ENCODE assay signal across 24 cellular contexts in genomic region chr18:46506974-46507373, GRCh38.
DNase-seq lines count a peak whose midpoint lies in the region; ATAC-seq, FAIRE-seq and TF ChIP-seq lines count a peak whose summit lies in the region.
"Had no signal": no experiment of that assay in that cellular context is flagged by ENCODE, and none has a peak within 500 bp of the region (broad histone marks: within the 10 kb centered on the region; RNA-seq: fewer than 3 reads in every experiment).

No MANE protein-coding gene starts in this region.

- H3K27ac Mint-ChIP-seq in activated CD8-positive, alpha-beta memory T cell treated with anti-CD3 and anti-CD28 coated beads, Interleukin-2, amount 10 ng/mL, durations not matched to agents 7 days and 5 days: no peak overlapping the region
- H3K27ac Mint-ChIP-seq in chondrocyte (ENCODE audit: unreplicated experiment): peak overlapping the region; percentile 49
- no peak overlapping the region for H3K27ac Mint-ChIP-seq in naive thymus-derived CD4-positive, alpha-beta T cell
- H3K27ac Mint-ChIP-seq: CD14-positive monocyte; CD4-positive, alpha-beta T cell; CD8-positive, alpha-beta memory T cell; GM23338; HFFc6 had no signal

- H3K27ac ChIP-seq in naive thymus-derived CD4-positive, alpha-beta T cell (ENCODE audit: low read depth, low read length): no peak overlapping the region
- no peak overlapping the region for H3K27ac ChIP-seq in small intestine (ENCODE audit: low read depth in 1 of 2, low read length in 1 of 2)
- H3K27ac ChIP-seq: A549; BLaER1 treated with 17β-estradiol and CSF1 and Interleukin-3, amounts not matched to agents 10 nM and 100 nM had no signal

- FAIRE-seq in small intestine (lab: Jason Lieb, UNC): no peak
- FAIRE-seq: A549, GM12891, GM18507 had no signal

- TF ChIP-seq CTCF in chondrocyte (IDR thresholded peaks at IDR 0.05): no peak

- no peak overlapping the region for H3K4me3 ChIP-seq in naive thymus-derived CD4-positive, alpha-beta T cell (ENCODE audit: low read length)
- no peak overlapping the region for H3K4me3 ChIP-seq in small intestine (ENCODE audit: low read depth in 1 of 2, low read length in 2 of 2)
- H3K4me3 ChIP-seq: A549; BLaER1 treated with 17β-estradiol and CSF1 and Interleukin-3, amounts not matched to agents 10 nM and 100 nM; GM23338; HAP-1 had no signal

- no peaks in the 10 kb centered on the region for H3K27me3 ChIP-seq in naive thymus-derived CD4-positive, alpha-beta T cell (ENCODE audit: control insufficient read depth in 2 of 2, insufficient read depth in 2 of 2, low read length in 2 of 2)
- no peaks in the 10 kb centered on the region for H3K27me3 ChIP-seq in small intestine (ENCODE audit: control insufficient read depth in 2 of 2, insufficient read depth in 2 of 2, low read length in 2 of 2)
- H3K27me3 ChIP-seq: BE2C; BLaER1 treated with 17β-estradiol and CSF1 and Interleukin-3, amounts not matched to agents 10 nM and 100 nM had no signal

- no peak overlapping the region for H3K4me3 Mint-ChIP-seq in activated CD8-positive, alpha-beta memory T cell treated with anti-CD3 and anti-CD28 coated beads, Interleukin-2, amount 10 ng/mL, durations not matched to agents 7 days and 5 days
- no peak overlapping the region for H3K4me3 Mint-ChIP-seq in chondrocyte (ENCODE audit: unreplicated experiment)
- H3K4me3 Mint-ChIP-seq in naive thymus-derived CD4-positive, alpha-beta T cell: no peak overlapping the region
- H3K4me3 Mint-ChIP-seq: CD14-positive monocyte; CD4-positive, alpha-beta T cell; CD8-positive, alpha-beta memory T cell; GM23338; HFFc6 had no signal

- CTCF ChIA-PET in activated CD8-positive, alpha-beta memory T cell treated with anti-CD3 and anti-CD28 coated beads, Interleukin-2, amount 10 ng/mL, durations not matched to agents 7 days and 5 days (lab: Charles Lee): interaction anchor here (1.1 kb wide), 1 partner anchor 151 kb away, joined by 3 read pairs; no protein-coding TSS in a partner anchor
- CTCF ChIA-PET in naive thymus-derived CD4-positive, alpha-beta T cell (lab: Charles Lee): interaction anchor here (1.8 kb wide), 1 partner anchor 153 kb away, joined by 5 read pairs; no protein-coding TSS in a partner anchor

- POLR2A ChIA-PET in naive thymus-derived CD4-positive, alpha-beta T cell (lab: Charles Lee): no interaction called here

- WGBS in small intestine, 3 donors: 90 to 92% (median 91%) methylated on average over 6 of the region's 6 CpGs

- H3K9me3 Mint-ChIP-seq in activated CD8-positive, alpha-beta memory T cell treated with anti-CD3 and anti-CD28 coated beads, Interleukin-2, amount 10 ng/mL, durations not matched to agents 7 days and 5 days (ENCODE audit: low read depth): no peaks in the 10 kb centered on the region
- no peaks in the 10 kb centered on the region for H3K9me3 Mint-ChIP-seq in chondrocyte (ENCODE audit: low read depth)
- H3K9me3 Mint-ChIP-seq in naive thymus-derived CD4-positive, alpha-beta T cell: peaks cover 0 to 3% (median 0%) of the 10 kb centered on the region in 11 donors
- H3K9me3 Mint-ChIP-seq: CD4-positive, alpha-beta T cell; GM23338; HFFc6 had no signal

- no peaks in the 10 kb centered on the region for H3K4me1 Mint-ChIP-seq in activated CD8-positive, alpha-beta memory T cell treated with anti-CD3 and anti-CD28 coated beads, Interleukin-2, amount 10 ng/mL, durations not matched to agents 7 days and 5 days
- H3K4me1 Mint-ChIP-seq in chondrocyte (ENCODE audit: low read depth): no peaks in the 10 kb centered on the region
- peaks cover 0 to 2% (median 0%) of the 10 kb centered on the region in 7 donors for H3K4me1 Mint-ChIP-seq in naive thymus-derived CD4-positive, alpha-beta T cell
- H3K4me1 Mint-ChIP-seq: CD14-positive monocyte; CD8-positive, alpha-beta memory T cell; GM23338 had no signal

- intact Hi-C loops in naive thymus-derived CD4-positive, alpha-beta T cell (cut with micrococcal nuclease): no loop called here

- no peaks in the 10 kb centered on the region for H3K36me3 ChIP-seq in naive thymus-derived CD4-positive, alpha-beta T cell (ENCODE audit: control insufficient read depth in 2 of 3, insufficient read depth in 3 of 3, low read length in 3 of 3)
- H3K36me3 ChIP-seq in small intestine (ENCODE audit: control insufficient read depth in 2 of 2, insufficient read depth in 2 of 2, low read length in 2 of 2): no peaks in the 10 kb centered on the region
- H3K36me3 ChIP-seq: BE2C; BLaER1 treated with 17β-estradiol and CSF1 and Interleukin-3, amounts not matched to agents 10 nM and 100 nM; HAP-1 had no signal

- ATAC-seq in activated CD8-positive, alpha-beta memory T cell treated with anti-CD3 and anti-CD28 coated beads, Interleukin-2, amount 10 ng/mL, durations not matched to agents 7 days and 5 days: no peak
- ATAC-seq in naive thymus-derived CD4-positive, alpha-beta T cell: peak; percentile 16
- ATAC-seq in HG03175 (IDR thresholded peaks at IDR 0.05; ENCODE audit: unreplicated experiment): no peak
- ATAC-seq: A549, GM23338 had no signal

- peaks cover 5% of the 10 kb centered on the region for H3K27me3 Mint-ChIP-seq in activated CD8-positive, alpha-beta memory T cell treated with anti-CD3 and anti-CD28 coated beads, Interleukin-2, amount 10 ng/mL, durations not matched to agents 7 days and 5 days
- H3K27me3 Mint-ChIP-seq in chondrocyte (ENCODE audit: low read depth): peaks cover 36% of the 10 kb centered on the region
- peaks cover 0 to 21% (median 12%) of the 10 kb centered on the region in 5 donors for H3K27me3 Mint-ChIP-seq in naive thymus-derived CD4-positive, alpha-beta T cell

- H3K36me3 Mint-ChIP-seq in activated CD8-positive, alpha-beta memory T cell treated with anti-CD3 and anti-CD28 coated beads, Interleukin-2, amount 10 ng/mL, durations not matched to agents 7 days and 5 days: no peaks in the 10 kb centered on the region
- no peaks in the 10 kb centered on the region for H3K36me3 Mint-ChIP-seq in chondrocyte (ENCODE audit: low read depth)
- H3K36me3 Mint-ChIP-seq in naive thymus-derived CD4-positive, alpha-beta T cell: no peaks in the 10 kb centered on the region
- H3K36me3 Mint-ChIP-seq: CD8-positive, alpha-beta memory T cell had no signal

- peak; percentile 26 for DNase-seq in activated CD8-positive, alpha-beta memory T cell treated with anti-CD3 and anti-CD28 coated beads, Interleukin-2, amount 50 U/mL, for 48 hours
- DNase-seq in activated CD8-positive, alpha-beta memory T cell treated with anti-CD3 and anti-CD28 coated beads, Interleukin-2, amount 10 ng/mL, durations not matched to agents 7 days and 5 days: no peak
- DNase-seq in chondrocyte (ENCODE audit: low spot score) (no peak), small intestine (no peak), KG1 (lab: John Stamatoyannopoulos, UW) (no peak)
- DNase-seq in naive thymus-derived CD4-positive, alpha-beta T cell: no peak
- DNase-seq: 8988T; ACHN; AML-193; BE2C; CD4-positive, alpha-beta T cell; CD8-positive, alpha-beta memory T cell; DMS53; DMS79 treated with DMSO at 0.1 percent for 48 hours; GF-D8 had no signal

- no peaks in the 10 kb centered on the region for H3K4me1 ChIP-seq in naive thymus-derived CD4-positive, alpha-beta T cell (ENCODE audit: control insufficient read depth in 2 of 2, insufficient read depth in 2 of 2, low read length in 2 of 2)
- no peaks in the 10 kb centered on the region for H3K4me1 ChIP-seq in small intestine (ENCODE audit: control insufficient read depth in 2 of 2, insufficient read depth in 1 of 2, low read depth in 1 of 2, low read length in 1 of 2)
- H3K4me1 ChIP-seq: A549, BE2C, HAP-1 had no signal

- H3K9me3 ChIP-seq in naive thymus-derived CD4-positive, alpha-beta T cell (ENCODE audit: control insufficient read depth in 2 of 3, low read length in 3 of 3): no peaks in the 10 kb centered on the region
- no peaks in the 10 kb centered on the region for H3K9me3 ChIP-seq in small intestine (ENCODE audit: control insufficient read depth, low read depth)
- H3K9me3 ChIP-seq: A549; BE2C; BLaER1 treated with 17β-estradiol and CSF1 and Interleukin-3, amounts not matched to agents 10 nM and 100 nM; HAP-1 had no signal
